In the genomic region with DNA sequence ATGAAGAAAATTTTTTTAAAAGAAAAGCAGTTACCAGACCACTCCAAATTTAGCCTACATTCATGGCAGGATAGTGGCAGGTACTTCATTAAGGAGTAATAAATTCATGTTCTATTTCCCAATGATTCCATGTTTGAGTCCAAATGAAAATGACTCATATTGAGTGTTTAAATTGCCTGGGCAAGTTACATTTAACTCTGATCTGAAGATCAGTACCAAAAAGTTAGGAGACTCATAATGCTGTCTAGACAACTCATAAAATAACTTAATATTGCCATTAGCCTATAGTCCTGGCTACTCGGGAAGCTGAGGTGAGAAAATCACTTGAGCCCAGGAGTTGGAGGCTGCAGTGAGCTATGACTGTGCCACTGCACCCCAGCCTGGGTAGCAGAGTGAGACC, we compare ENCODE assay signal across 31 cellular contexts.
"Had no signal": no experiment of that assay in that cellular context is flagged by ENCODE, and none has a peak within 500 bp of the region (broad histone marks: within the 10 kb centered on the region; RNA-seq: fewer than 3 reads in every experiment).

No MANE protein-coding gene starts in this region.

- H3K27me3 ChIP-seq: cardiac muscle cell had no signal

- H3K27ac Mint-ChIP-seq: activated CD4-positive, alpha-beta T cell treated with anti-CD3 and anti-CD28 coated beads, Interleukin-2, amount 10 ng/mL, durations not matched to agents 7 days and 5 days; activated naive CD4-positive, alpha-beta T cell treated with anti-CD3 and anti-CD28 coated beads, Interleukin-2, amount 50 U/mL, for 24 hours; activated naive CD8-positive, alpha-beta T cell treated with anti-CD3 and anti-CD28 coated beads, Interleukin-2, amount 10 ng/mL, durations not matched to agents 7 days and 5 days had no signal

- H3K36me3 ChIP-seq: cardiac muscle cell, WERI-Rb-1 had no signal

- H3K9me3 Mint-ChIP-seq: activated CD4-positive, alpha-beta T cell treated with anti-CD3 and anti-CD28 coated beads, Interleukin-2, amount 10 ng/mL, durations not matched to agents 7 days and 5 days; central memory CD8-positive, alpha-beta T cell had no signal

- H3K4me3 ChIP-seq: cardiac muscle cell had no signal

- H3K4me3 Mint-ChIP-seq: activated CD4-positive, alpha-beta T cell treated with anti-CD3 and anti-CD28 coated beads, Interleukin-2, amount 10 ng/mL, durations not matched to agents 7 days and 5 days; activated naive CD4-positive, alpha-beta T cell treated with anti-CD3 and anti-CD28 coated beads, Interleukin-2, amount 50 U/mL, for 24 hours; activated naive CD8-positive, alpha-beta T cell treated with anti-CD3 and anti-CD28 coated beads, Interleukin-2, amount 10 ng/mL, durations not matched to agents 7 days and 5 days; brain; central memory CD8-positive, alpha-beta T cell had no signal

- DNase-seq: activated CD4-positive, alpha-beta T cell treated with anti-CD3 and anti-CD28 coated beads for 1 hour; activated CD4-positive, alpha-beta T cell treated with anti-CD3 and anti-CD28 coated beads, Interleukin-2, amount 10 ng/mL, durations not matched to agents 7 days and 5 days; activated CD4-positive, alpha-beta T cell treated with anti-CD3 and anti-CD28 coated beads, Interleukin-2, amount 50 U/mL, for 48 hours; activated CD4-positive, CD25-positive, alpha-beta regulatory T cell; activated CD8-positive, alpha-beta memory T cell treated with anti-CD3 and anti-CD28 coated beads, Interleukin-2, amount 50 U/mL, for 4 hours; activated gamma-delta T cell; activated naive CD4-positive, alpha-beta T cell treated with Interleukin-2 at 50 U/mL for 16 hours; activated naive CD8-positive, alpha-beta T cell treated with anti-CD3 and anti-CD28 coated beads, Interleukin-2, amount 10 ng/mL, durations not matched to agents 7 days and 5 days; activated T-cell treated with anti-CD3 and anti-CD28 coated beads for 4 hours; activated T-cell treated with anti-CD3 and anti-CD28 coated beads, Interleukin-2, amount 50 U/mL, for 48 hours; Kasumi-1; KG1; NCI-H1092 treated with DMSO at 0.1 percent for 48 hours; NCI-H1417; NCI-H146; NCI-H187; NCI-H2029 treated with DMSO at 0.1 percent for 48 hours; NCI-H2107; NCI-H2171; NCI-H510A; NCI-H526; NCI-H748 treated with DMSO at 0.1 percent for 48 hours; Right ventricle myocardium superior; SW 1271; T-helper 1 cell; T1000; WERI-Rb-1 had no signal

- H3K27ac ChIP-seq: cardiac muscle cell, WERI-Rb-1 had no signal

- H3K27me3 Mint-ChIP-seq: activated CD4-positive, alpha-beta T cell treated with anti-CD3 and anti-CD28 coated beads, Interleukin-2, amount 10 ng/mL, durations not matched to agents 7 days and 5 days; activated naive CD4-positive, alpha-beta T cell treated with anti-CD3 and anti-CD28 coated beads, Interleukin-2, amount 50 U/mL, for 24 hours; activated naive CD8-positive, alpha-beta T cell treated with anti-CD3 and anti-CD28 coated beads, Interleukin-2, amount 10 ng/mL, durations not matched to agents 7 days and 5 days; brain; central memory CD8-positive, alpha-beta T cell had no signal
